In the genomic region with DNA sequence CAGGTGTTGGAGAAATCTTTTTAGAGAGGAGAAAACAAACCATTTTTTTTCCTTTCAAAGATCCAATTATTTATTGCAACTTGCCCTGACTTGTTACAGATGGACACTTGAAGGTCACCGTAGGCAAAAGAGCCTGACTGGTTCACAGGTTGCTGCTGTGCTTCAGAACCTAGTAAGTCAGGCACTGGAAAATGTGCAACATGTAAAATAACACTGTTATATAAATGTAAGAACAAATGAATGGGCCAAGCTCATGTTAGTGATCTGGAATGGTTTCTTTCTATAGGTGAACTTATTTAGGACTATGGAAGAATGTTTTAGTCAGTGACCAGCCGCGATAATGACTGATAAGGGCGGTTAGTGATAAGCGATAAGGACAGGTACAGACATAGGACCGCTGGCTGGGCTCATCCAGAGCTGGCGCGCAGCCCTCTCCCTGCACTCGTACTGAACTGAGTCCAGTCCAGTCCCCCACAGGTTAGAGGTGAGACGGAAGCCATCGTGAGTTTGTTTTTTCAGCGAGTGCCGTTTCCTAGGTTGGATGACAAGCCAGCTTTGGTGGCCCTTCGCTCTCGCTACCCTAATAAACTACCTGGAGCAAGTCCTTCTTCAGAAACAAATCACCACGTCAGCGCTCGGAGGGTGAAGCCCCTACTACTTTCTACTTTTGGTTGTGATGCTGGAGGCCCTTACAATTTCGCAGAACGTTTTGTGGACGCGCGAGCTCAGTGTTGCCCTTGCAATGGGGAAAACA, we compare ENCODE assay signal across 8 cellular contexts.
DNase-seq lines count a peak whose midpoint lies in the region; ATAC-seq, FAIRE-seq and TF ChIP-seq lines count a peak whose summit lies in the region.

No MANE protein-coding gene starts in this region.

- H3K9me3 ChIP-seq in cardiac muscle cell (ENCODE audit: low read depth) (no peaks in the 10 kb centered on the region), ascending aorta (no peaks in the 10 kb centered on the region), kidney (ENCODE audit: control insufficient read depth in 1 of 2, low read length in 2 of 2) (peaks cover 0 to 6% of the 10 kb centered on the region in 2 donors)

- peak overlapping the region; percentile 98 for H3K27ac Mint-ChIP-seq in stimulated activated naive B cell treated with anti-CD40 and anti-IgM and Interleukin-4, amounts not matched to agents 10 μg/mL and 1 μg/mL and 100 μg/mL, for 72 hours

- H3K27me3 Mint-ChIP-seq in stimulated activated naive B cell treated with anti-CD40 and anti-IgM and Interleukin-4, amounts not matched to agents 10 μg/mL and 1 μg/mL and 100 μg/mL, for 72 hours = peaks cover 29 to 38% of the 10 kb centered on the region in 2 donors

- H3K9me3 Mint-ChIP-seq in stimulated activated naive B cell treated with anti-CD40 and anti-IgM and Interleukin-4, amounts not matched to agents 10 μg/mL and 1 μg/mL and 100 μg/mL, for 72 hours = no peaks in the 10 kb centered on the region

- H3K36me3 Mint-ChIP-seq in stimulated activated naive B cell treated with anti-CD40 and anti-IgM and Interleukin-4, amounts not matched to agents 10 μg/mL and 1 μg/mL and 100 μg/mL, for 72 hours = no peaks in the 10 kb centered on the region

- no peaks in the 10 kb centered on the region for H3K36me3 ChIP-seq in cardiac muscle cell
- no peaks in the 10 kb centered on the region for H3K36me3 ChIP-seq in ascending aorta
- H3K36me3 ChIP-seq in kidney (ENCODE audit: control insufficient read depth in 1 of 2, insufficient read depth in 2 of 2, low read length in 2 of 2) = no peaks in the 10 kb centered on the region

- peak overlapping the region; percentile 97 to 98 for H3K4me3 Mint-ChIP-seq in stimulated activated naive B cell treated with anti-CD40 and anti-IgM and Interleukin-4, amounts not matched to agents 10 μg/mL and 1 μg/mL and 100 μg/mL, for 72 hours

- H3K4me1 Mint-ChIP-seq in stimulated activated naive B cell treated with anti-CD40 and anti-IgM and Interleukin-4, amounts not matched to agents 10 μg/mL and 1 μg/mL and 100 μg/mL, for 72 hours = peaks cover 15 to 29% of the 10 kb centered on the region in 2 donors

- ATAC-seq in HG02870 (IDR thresholded peaks at IDR 0.05; ENCODE audit: unreplicated experiment) = peak; percentile 24
- peak; percentile 42 to 50 for ATAC-seq in stimulated activated naive B cell treated with anti-CD40 and anti-IgM and Interleukin-4, amounts not matched to agents 10 μg/mL and 1 μg/mL and 100 μg/mL, for 72 hours (replicated peaks)

- H3K27ac ChIP-seq in cardiac muscle cell (no peak overlapping the region), ascending aorta (no peak overlapping the region), kidney (ENCODE audit: low read depth in 2 of 2, low read length in 2 of 2) (no peak overlapping the region)

- H3K4me1 ChIP-seq in cardiac muscle cell (ENCODE audit: low read depth) (peaks cover 9% of the 10 kb centered on the region), ascending aorta (peaks cover 3 to 4% of the 10 kb centered on the region in 2 donors), kidney (ENCODE audit: control insufficient read depth in 1 of 2, insufficient read depth in 1 of 2, low read depth in 1 of 2, low read length in 2 of 2) (peaks cover 8 to 16% of the 10 kb centered on the region in 2 donors)

- TF ChIP-seq CTCF in cardiac muscle cell (IDR thresholded peaks at IDR 0.05; ENCODE audit: low read depth, low read length) = no peak
- no peak for TF ChIP-seq CTCF in ascending aorta (IDR thresholded peaks at IDR 0.05)
- TF ChIP-seq CTCF in kidney (IDR thresholded peaks at IDR 0.05; ENCODE audit: borderline replicate concordance, extremely low read depth, insufficient read depth) = no peak

- intact Hi-C loops in cardiac septum (cut with DNase I) = loop anchor here (5.0 kb wide), 2 partner anchors 96 to 499 kb away; a partner anchor contains a TSS
- intact Hi-C loops in ascending aorta (cut with DNase I) = loop anchor here (5.0 kb wide), 1 partner anchor 96 kb away; a partner anchor contains a TSS
- intact Hi-C loops in kidney (cut with DNase I) = no loop called here

- peaks cover 97% of the 10 kb centered on the region for H3K27me3 ChIP-seq in cardiac muscle cell
- H3K27me3 ChIP-seq in ascending aorta = peaks cover 17% of the 10 kb centered on the region

- no peak for FAIRE-seq in kidney (lab: Jason Lieb, UNC)

- peak overlapping the region; percentile 60 for H3K4me3 ChIP-seq in cardiac muscle cell
- H3K4me3 ChIP-seq in ascending aorta = peak overlapping the region; percentile 71 to 77
- peak overlapping the region; percentile 85 to 89 for H3K4me3 ChIP-seq in kidney (ENCODE audit: low read length in 2 of 2)

- H3K9ac ChIP-seq in kidney (ENCODE audit: low read length in 2 of 2) = peak overlapping the region; percentile 72 to 75

- DNase-seq in cardiac muscle cell (ENCODE audit: low read depth in 1 of 2, low spot score in 1 of 2) (peak in 1 of 2 donors; percentile 24), cardiac septum (ENCODE audit: low spot score) (no peak), NCI-H774 (lab: John Stamatoyannopoulos, UW) (peak; percentile 65), ascending aorta (ENCODE audit: low spot score in 2 of 2) (no peak), kidney (peak; percentile 73), dedifferentiated amniotic fluid mesenchymal stem cell (ENCODE audit: extremely low spot score) (no peak)
- DNase-seq in stimulated activated naive B cell treated with anti-CD40 and anti-IgM and Interleukin-4, amounts not matched to agents 10 μg/mL and 1 μg/mL and 100 μg/mL, for 72 hours = peak; percentile 43

Comparison
In these comparisons a context has a peak if more than half of its experiments do, and no peak if none do; other contexts are left out.
1. DNase-seq: peak in NCI-H774 (single experiment), kidney (single experiment) and stimulated activated naive B cell treated with anti-CD40 and anti-IgM and Interleukin-4, amounts not matched to agents 10 μg/mL and 1 μg/mL and 100 μg/mL, for 72 hours (single experiment); none in cardiac septum (single experiment), ascending aorta (0 of 2) and dedifferentiated amniotic fluid mesenchymal stem cell (single experiment).
2. Peak in every context shown above with its lines, with median percentiles within 50 percentile points of each other: H3K4me3 ChIP-seq.